33 cellular contexts compared by ENCODE assay signal in genomic region chr21:20519076-20519475, GRCh38.
"Had no signal": no experiment of that assay in that cellular context is flagged by ENCODE, and none has a peak within 500 bp of the region (broad histone marks: within the 10 kb centered on the region; RNA-seq: fewer than 3 reads in every experiment).

No MANE protein-coding gene starts in this region.

- DNase-seq: Karpas-422, Kasumi-1, MG63, MM.1S, MV-4-11, NCI-H1048, NCI-H1092, NCI-H1092 treated with DMSO at 0.1 percent for 48 hours, NCI-H1105, NCI-H1105 treated with DMSO at 0.1 percent for 48 hours, NCI-H1417, NCI-H1417 treated with DMSO at 0.1 percent for 48 hours, NCI-H1436, NCI-H1436 treated with DMSO at 0.1 percent for 48 hours, NCI-H146, NCI-H1694, NCI-H1694 treated with DMSO at 0.1 percent for 48 hours, NCI-H187, NCI-H187 treated with DMSO at 0.1 percent for 48 hours, NCI-H1930, NCI-H2029, NCI-H2029 treated with DMSO at 0.1 percent for 48 hours, NCI-H2081, NCI-H2081 treated with DMSO at 0.1 percent for 48 hours, NCI-H2107, NCI-H2171, NCI-H2171 treated with DMSO at 0.1 percent for 48 hours, NCI-H2227 treated with DMSO at 0.1 percent for 48 hours, NCI-H226, NCI-H345, NCI-H510A, NCI-H510A treated with DMSO at 0.1 percent for 48 hours, NCI-H524 had no signal

- H3K4me3 ChIP-seq: MG63 had no signal

- H3K9me3 ChIP-seq: MG63 had no signal

- H3K36me3 ChIP-seq: MG63 had no signal

- H3K27me3 ChIP-seq: MG63 had no signal
